ENCODE assay signal across 2 cellular contexts in genomic region chr1:156101880-156102279, GRCh38.
TF ChIP-seq lines count a peak whose summit lies in the region.

No MANE protein-coding gene starts in this region.

TF ChIP-seq in A549, 52 proteins besides CTCF, POLR2A, EP300 and RAD21:
- TF ChIP-seq EHMT2 (IDR thresholded peaks at IDR 0.05; ENCODE audit: low read depth) (no peak), E2F6 (IDR thresholded peaks at IDR 0.05; ENCODE audit: borderline replicate concordance, low read depth) (no peak), HEYL (CRISPR knock-in tag; IDR thresholded peaks at IDR 0.05) (no peak)
TF ChIP-seq in A549: peak in this region for 0.

TF ChIP-seq in H1, 55 proteins besides CTCF, POLR2A, EP300 and RAD21:
- TF ChIP-seq RBBP5 (IDR thresholded peaks at IDR 0.05; ENCODE audit: borderline replicate concordance, low read depth, low read length) (no peak), TAF1 (IDR thresholded peaks at IDR 0.05; ENCODE audit: low read depth, low read length) (no peak)
